In genomic region chr1:46932020-46932419, GRCh38 we compare ENCODE assay signal across 1 cellular context. TPM values are rescaled to one million over a fixed set of nuclear protein-coding genes. Genes with fewer than 3 reads are reported as not detected.
"Had no signal": no experiment of that assay in that cellular context is flagged by ENCODE, and none has a peak within 500 bp of the region (broad histone marks: within the 10 kb centered on the region; RNA-seq: fewer than 3 reads in every experiment).

No MANE protein-coding gene starts in this region.

RNA-seq across cellular contexts. Expression of gene CYP4A11, which starts 9.3 kb away (rescaled TPM):
- total RNA-seq: G401 had no signal
